Comparison of ENCODE assay signal across 28 cellular contexts in genomic region chr10:69632516-69633199, GRCh38. TPM values are rescaled to one million over a fixed set of nuclear protein-coding genes. Genes with fewer than 3 reads are reported as not detected.
A peak's percentile ranks its signal among the peaks of the same experiment; 100 is the strongest.
DNase-seq lines count a peak whose midpoint lies in the region; TF ChIP-seq lines count a peak whose summit lies in the region.
"Had no signal": no experiment of that assay in that cellular context is flagged by ENCODE, and none has a peak within 500 bp of the region (broad histone marks: within the 10 kb centered on the region; RNA-seq: fewer than 3 reads in every experiment).

No MANE protein-coding gene starts in this region.

- POLR2A ChIA-PET in CD8-positive, alpha-beta memory T cell (lab: Charles Lee) = no interaction called here

- H3K4me3 Mint-ChIP-seq in T-helper 1 cell treated with Interleukin-12 subunit alpha and Interleukin-12 subunit beta and Interleukin-4 antibody, amounts not matched to agents 30 μg/mL and 1 μg/mL, for 36 hours = peak overlapping the region; percentile 35
- H3K4me3 Mint-ChIP-seq in CD8-positive, alpha-beta memory T cell = peak overlapping the region in 4 of 7 donors; percentile 20 to 66 (median 52)
- H3K4me3 Mint-ChIP-seq in brain (peak overlapping the region; percentile 33 to 76 (median 65)), neural progenitor cell (peak overlapping the region; percentile 52)
- H3K4me3 Mint-ChIP-seq: dendritic cell treated with granulocyte-macrophage colony-stimulating factor and Interleukin-4, amounts not matched to agents 40 ng/mL and 50 ng/mL, for 4 days had no signal

- no peaks in the 10 kb centered on the region for H3K27me3 ChIP-seq in CD8-positive, alpha-beta memory T cell (ENCODE audit: insufficient read depth, low read length, poor library complexity, severe bottlenecking)
- H3K27me3 ChIP-seq in neural progenitor cell = peaks cover 37% of the 10 kb centered on the region
- H3K27me3 ChIP-seq: Peyer's patch, SJCRH30, thyroid gland had no signal

- TF ChIP-seq CTCF in brain (conservative IDR thresholded peaks at IDR 0.05) (no peak), neural progenitor cell (IDR thresholded peaks at IDR 0.05) (no peak)

- H3F3A ChIP-seq in neural progenitor cell (ENCODE audit: low read depth) = no peaks in the 10 kb centered on the region

- no peak overlapping the region for H3K9ac ChIP-seq in neural progenitor cell

- H3K79me2 ChIP-seq in neural progenitor cell (ENCODE audit: low read depth) = no peaks in the 10 kb centered on the region

- no peaks in the 10 kb centered on the region for H4K20me1 ChIP-seq in neural progenitor cell (ENCODE audit: low read depth)

- DNase-seq in T-helper 1 cell = no peak
- DNase-seq in CD8-positive, alpha-beta memory T cell = no peak
- no peak for DNase-seq in neural progenitor cell (ENCODE audit: low spot score)
- DNase-seq in ureter (ENCODE audit: low spot score) = no peak
- no peak for DNase-seq in DMS153 (lab: John Stamatoyannopoulos, UW)
- DNase-seq in NCI-H748 treated with DMSO at 0.1 percent for 48 hours (lab: John Stamatoyannopoulos, UW) = no peak
- DNase-seq: activated CD4-positive, alpha-beta T cell treated with anti-CD3 and anti-CD28 coated beads for 48 hours; activated naive CD4-positive, alpha-beta T cell; amygdala; Calu3; H7; heart left ventricle; MM.1S; NCI-H1436; NCI-H510A treated with DMSO at 0.1 percent for 48 hours; SJCRH30; stimulated activated naive CD4-positive, alpha-beta T cell treated with Interleukin-2 at 50 U/mL for 16 hours; T-helper 2 cell; thyroid gland had no signal

- H3K9me3 Mint-ChIP-seq in T-helper 1 cell treated with Interleukin-12 subunit alpha and Interleukin-12 subunit beta and Interleukin-4 antibody, amounts not matched to agents 30 μg/mL and 1 μg/mL, for 36 hours = no peaks in the 10 kb centered on the region
- peaks cover 0 to 2% (median 0%) of the 10 kb centered on the region in 5 donors for H3K9me3 Mint-ChIP-seq in CD8-positive, alpha-beta memory T cell
- H3K9me3 Mint-ChIP-seq in brain = no peaks in the 10 kb centered on the region
- H3K9me3 Mint-ChIP-seq in neural progenitor cell = no peaks in the 10 kb centered on the region
- H3K9me3 Mint-ChIP-seq: dendritic cell treated with granulocyte-macrophage colony-stimulating factor and Interleukin-4, amounts not matched to agents 40 ng/mL and 50 ng/mL, for 4 days had no signal

- CTCF ChIA-PET in CD8-positive, alpha-beta memory T cell (lab: Charles Lee) = interaction anchor here (1.2 to 6.4 kb wide), 4 partner anchors 9 to 117 kb away, joined by 3 to 103 read pairs (median 5); no protein-coding TSS in a partner anchor

- no peak overlapping the region for H3K4me2 ChIP-seq in neural progenitor cell

- H3K4me1 ChIP-seq in CD8-positive, alpha-beta memory T cell (ENCODE audit: insufficient read depth, low read length) = peaks cover 15% of the 10 kb centered on the region
- H3K4me1 ChIP-seq in neural progenitor cell = peaks cover 5% of the 10 kb centered on the region
- H3K4me1 ChIP-seq: SJCRH30 had no signal

- H3K36me3 ChIP-seq in CD8-positive, alpha-beta memory T cell (ENCODE audit: insufficient read depth, low read length) = no peaks in the 10 kb centered on the region
- no peaks in the 10 kb centered on the region for H3K36me3 ChIP-seq in neural progenitor cell
- H3K36me3 ChIP-seq: heart left ventricle, Peyer's patch, SJCRH30, thyroid gland had no signal

- H3K4me1 Mint-ChIP-seq in T-helper 1 cell treated with Interleukin-12 subunit alpha and Interleukin-12 subunit beta and Interleukin-4 antibody, amounts not matched to agents 30 μg/mL and 1 μg/mL, for 36 hours (ENCODE audit: low read depth) = no peaks in the 10 kb centered on the region
- H3K4me1 Mint-ChIP-seq in CD8-positive, alpha-beta memory T cell = peaks cover 12 to 27% (median 21%) of the 10 kb centered on the region in 3 donors
- H3K4me1 Mint-ChIP-seq in brain (peaks cover 28% of the 10 kb centered on the region), neural progenitor cell (peaks cover 10% of the 10 kb centered on the region)

- H3K9me3 ChIP-seq in CD8-positive, alpha-beta memory T cell (ENCODE audit: low read length) = no peaks in the 10 kb centered on the region
- H3K9me3 ChIP-seq in neural progenitor cell (ENCODE audit: low read depth) = no peaks in the 10 kb centered on the region
- H3K9me3 ChIP-seq: heart left ventricle, Peyer's patch, SJCRH30, thyroid gland had no signal

- H3K27me3 Mint-ChIP-seq in T-helper 1 cell treated with Interleukin-12 subunit alpha and Interleukin-12 subunit beta and Interleukin-4 antibody, amounts not matched to agents 30 μg/mL and 1 μg/mL, for 36 hours (ENCODE audit: low read depth) = no peaks in the 10 kb centered on the region
- H3K27me3 Mint-ChIP-seq in CD8-positive, alpha-beta memory T cell = peaks cover 0 to 2% of the 10 kb centered on the region in 2 donors
- peaks cover 15% of the 10 kb centered on the region for H3K27me3 Mint-ChIP-seq in brain
- H3K27me3 Mint-ChIP-seq in neural progenitor cell (ENCODE audit: insufficient read depth, low read depth) = peaks cover 7% of the 10 kb centered on the region

- no peak overlapping the region for H3K4me3 ChIP-seq in CD8-positive, alpha-beta memory T cell (ENCODE audit: low read length)
- no peak overlapping the region for H3K4me3 ChIP-seq in neural progenitor cell
- H3K4me3 ChIP-seq: heart left ventricle, Peyer's patch, SJCRH30, skin epidermis, thyroid gland had no signal

- H2AFZ ChIP-seq in neural progenitor cell (replicated peaks) = no peak overlapping the region

- H3K27ac ChIP-seq in CD8-positive, alpha-beta memory T cell (ENCODE audit: low read depth, low read length) = no peak overlapping the region
- no peak overlapping the region for H3K27ac ChIP-seq in neural progenitor cell
- H3K27ac ChIP-seq: 22Rv1, heart left ventricle, Peyer's patch, SJCRH30, skin epidermis, thyroid gland had no signal

- H3K36me3 Mint-ChIP-seq in T-helper 1 cell treated with Interleukin-12 subunit alpha and Interleukin-12 subunit beta and Interleukin-4 antibody, amounts not matched to agents 30 μg/mL and 1 μg/mL, for 36 hours (ENCODE audit: low read depth) = no peaks in the 10 kb centered on the region
- peaks cover 0 to 18% (median 8%) of the 10 kb centered on the region in 3 donors for H3K36me3 Mint-ChIP-seq in CD8-positive, alpha-beta memory T cell
- H3K36me3 Mint-ChIP-seq in brain (peaks cover 14% of the 10 kb centered on the region), neural progenitor cell (peaks cover 7% of the 10 kb centered on the region)

- H3K27ac Mint-ChIP-seq in T-helper 1 cell treated with Interleukin-12 subunit alpha and Interleukin-12 subunit beta and Interleukin-4 antibody, amounts not matched to agents 30 μg/mL and 1 μg/mL, for 36 hours = no peak overlapping the region
- peak overlapping the region in 4 of 8 donors; percentile 7 to 80 (median 46) for H3K27ac Mint-ChIP-seq in CD8-positive, alpha-beta memory T cell
- H3K27ac Mint-ChIP-seq in brain = no peak overlapping the region
- H3K27ac Mint-ChIP-seq in neural progenitor cell = no peak overlapping the region
- H3K27ac Mint-ChIP-seq: dendritic cell treated with granulocyte-macrophage colony-stimulating factor and Interleukin-4, amounts not matched to agents 40 ng/mL and 50 ng/mL, for 4 days had no signal

RNA-seq across cellular contexts. Expression of gene FAM241B, which starts 2.6 kb away (rescaled TPM):
- 10 to 100 TPM; 10.6 to 10.8 TPM for total RNA-seq in CD8-positive, alpha-beta memory T cell
- 11.8 TPM for polyA plus RNA-seq in CD8-positive, alpha-beta memory T cell
- 33.9 TPM for polyA plus RNA-seq in brain (ENCODE audit: insufficient read depth, low read depth, low replicate concordance)
- total RNA-seq in neural progenitor cell (ENCODE audit: low replicate concordance) = 2.6 and 4.6 TPM in 2 replicates
- total RNA-seq in ureter = 5.6 TPM
- total RNA-seq: endothelial cell of umbilical vein had no signal

RNA-seq across cellular contexts. Expression of gene NEUROG3, which starts 59.4 kb away (rescaled TPM):
- not detected for total RNA-seq in CD8-positive, alpha-beta memory T cell
- polyA plus RNA-seq in CD8-positive, alpha-beta memory T cell = 0.15 TPM
- polyA plus RNA-seq in brain (ENCODE audit: insufficient read depth, low read depth, low replicate concordance) = not detected
- not detected in 2 replicates for total RNA-seq in neural progenitor cell (ENCODE audit: low replicate concordance)
- total RNA-seq in ureter = not detected
- total RNA-seq: Calu3, endothelial cell of umbilical vein, heart left ventricle, left lobe of liver, pulmonary artery endothelial cell had no signal
- polyA plus RNA-seq: endothelial cell of umbilical vein, heart left ventricle had no signal
